Comparison of ENCODE assay signal across 8 cellular contexts in the genomic region with DNA sequence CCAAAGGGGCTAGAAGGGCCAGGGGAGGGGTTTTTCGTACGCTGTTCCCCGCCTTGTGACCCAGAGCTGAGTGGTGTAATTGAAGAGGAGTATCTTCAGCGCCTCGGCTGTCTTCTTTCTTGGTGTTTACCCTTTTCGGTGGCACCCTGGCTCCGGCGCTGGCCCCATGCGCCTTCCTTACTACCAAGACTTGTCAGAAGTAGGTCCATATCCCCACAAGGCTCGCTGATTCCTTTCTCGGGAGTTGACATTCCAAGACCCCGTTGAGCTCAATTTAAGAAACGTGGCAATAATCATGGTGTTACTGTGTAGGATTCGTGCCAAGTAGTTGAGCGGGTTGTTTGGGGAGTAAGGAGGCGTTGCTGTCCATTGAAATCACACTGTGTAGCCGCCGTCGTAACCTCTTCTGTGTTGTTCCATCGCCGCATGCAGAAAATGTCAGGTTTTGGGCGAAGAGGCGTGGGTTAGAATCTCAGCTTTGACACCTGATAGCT.
DNase-seq lines count a peak whose midpoint lies in the region; ATAC-seq and TF ChIP-seq lines count a peak whose summit lies in the region.

No MANE protein-coding gene starts in this region.

- no peak for TF ChIP-seq CTCF in AG09319 (IDR thresholded peaks at IDR 0.05; ENCODE audit: low read depth, low read length)
- no peak for TF ChIP-seq CTCF in cardiac fibroblast (IDR thresholded peaks at IDR 0.05; ENCODE audit: low read depth, low read length)

- peak overlapping the region; percentile 77 to 88 for H3K4me3 ChIP-seq in cardiac fibroblast (replicated peaks in 1 of 2; ENCODE audit: low read depth in 2 of 2, low read length in 2 of 2)

- DNase-seq in AG09319 (ENCODE audit: extremely low read depth, low read depth) (peak; percentile 20), NCI-H82 (lab: John Stamatoyannopoulos, UW) (peak; percentile 63), cardiac fibroblast (ENCODE audit: low read depth in 2 of 2) (peak; percentile 64 to 67), kidney glomerular epithelial cell (lab: John Stamatoyannopoulos, UW) (peak; percentile 28), NCI-H1048 (lab: John Stamatoyannopoulos, UW) (no peak)
- peak; percentile 23 for DNase-seq in stimulated activated naive CD8-positive, alpha-beta T cell treated with anti-CD3 and anti-CD28 coated beads, Interleukin-15, Interleukin-2, amounts not matched to agents 100 U/mL and 50 U/mL, for 24 hours

- ATAC-seq in GM18505 (IDR thresholded peaks at IDR 0.05; ENCODE audit: unreplicated experiment): peak; percentile 13
- ATAC-seq in HG02943 (IDR thresholded peaks at IDR 0.05; ENCODE audit: low read depth, unreplicated experiment): peak; percentile 26
- ATAC-seq in stimulated activated naive CD8-positive, alpha-beta T cell treated with anti-CD3 and anti-CD28 coated beads, Interleukin-15, Interleukin-2, amounts not matched to agents 100 U/mL and 50 U/mL, for 24 hours: peak; percentile 14

- no peak for TF ChIP-seq POLR2A in GM18505 (IDR thresholded peaks at IDR 0.05; ENCODE audit: borderline replicate concordance, extremely low read depth, insufficient read depth, insufficient read length)
